Comparison of ENCODE assay signal across 1 cellular context in the genomic region with DNA sequence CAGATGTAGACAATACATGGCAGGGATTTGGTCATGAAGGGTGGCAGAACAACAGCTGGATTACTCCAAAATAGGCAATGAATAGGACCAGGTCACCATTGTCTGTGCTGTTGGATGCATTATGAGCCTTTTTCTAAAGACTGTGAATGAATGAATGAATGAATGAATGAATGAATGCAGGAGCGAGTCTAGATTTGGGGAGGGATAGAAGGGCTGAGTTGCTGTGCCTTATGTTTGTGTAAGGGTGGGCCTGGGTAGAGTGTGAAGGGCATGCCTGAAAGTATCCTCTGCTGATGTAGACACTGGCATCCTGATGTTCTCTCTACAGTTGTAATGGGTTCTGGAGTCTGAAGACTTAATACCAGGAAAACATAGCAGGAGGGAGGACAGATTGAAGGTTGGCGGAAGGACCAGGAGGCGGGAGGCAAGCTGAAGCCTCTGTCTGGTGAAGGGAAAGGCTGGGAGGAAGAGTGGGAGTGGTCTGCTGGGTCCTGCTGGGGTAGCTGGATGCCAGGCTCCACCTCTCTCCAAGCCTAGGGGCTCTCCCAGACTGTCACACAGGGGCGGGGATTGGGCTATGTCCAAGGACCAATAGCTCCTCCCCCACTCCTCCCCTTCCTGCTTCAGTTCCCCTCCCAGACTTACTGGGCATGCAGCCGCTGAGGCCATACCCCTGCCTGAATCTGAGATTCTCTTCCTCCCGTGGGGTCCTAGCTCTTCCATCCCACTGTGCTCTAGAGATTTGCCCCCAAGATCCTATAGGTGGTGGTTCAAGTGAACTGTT.
TF ChIP-seq lines count a peak whose summit lies in the region.

No MANE protein-coding gene starts in this region.

TF ChIP-seq in IMR-90, 13 proteins besides CTCF, POLR2A, EP300 and RAD21:
- TF ChIP-seq MAZ (IDR thresholded peaks at IDR 0.05; ENCODE audit: borderline replicate concordance, low read depth, low read length) (peak; percentile 41; the same call in 1 of the 2 replicates), MXI1 (IDR thresholded peaks at IDR 0.05; ENCODE audit: borderline replicate concordance, low read depth, low read length) (no peak)
TF ChIP-seq in IMR-90: peak in this region for 1.
